Comparison of ENCODE assay signal across 18 cellular contexts in genomic region chr1:201845331-201846083, GRCh38. TPM values are rescaled to one million over a fixed set of nuclear protein-coding genes. Genes with fewer than 3 reads are reported as not detected.
DNase-seq lines count a peak whose midpoint lies in the region; FAIRE-seq and TF ChIP-seq lines count a peak whose summit lies in the region.
"Had no signal": no experiment of that assay in that cellular context is flagged by ENCODE, and none has a peak within 500 bp of the region (broad histone marks: within the 10 kb centered on the region; RNA-seq: fewer than 3 reads in every experiment).

No MANE protein-coding gene starts in this region.

- no peak for TF ChIP-seq POLR2A in endothelial cell of umbilical vein (IDR thresholded peaks at IDR 0.05; ENCODE audit: low read depth, low read length)

- H2AFZ ChIP-seq in endothelial cell of umbilical vein (ENCODE audit: low read depth, low read length), result no peak overlapping the region
- H2AFZ ChIP-seq: hepatocyte had no signal

- POLR2A ChIA-PET in RWPE1 (lab: Yijun Ruan, JAX; ENCODE audit: low non-redundant PET), result no interaction called here
- POLR2A ChIA-PET in endothelial cell of umbilical vein (lab: Charles Lee), result no interaction called here

- no peaks in the 10 kb centered on the region for H3K9me1 ChIP-seq in endothelial cell of umbilical vein (replicated peaks; ENCODE audit: control insufficient read depth, extremely low read depth, insufficient read depth, low read length)

- dilution Hi-C loops in endothelial cell of umbilical vein (cut with MboI; ENCODE audit: extremely low pct_ligation_motif_present, low sequenced_read_pairs), result no loop called here

- H3K27ac ChIP-seq in RWPE1, result peak overlapping the region; percentile 35; the same call in 1 of the 2 replicates
- no peak overlapping the region for H3K27ac ChIP-seq in endothelial cell of umbilical vein (ENCODE audit: insufficient read depth, low read depth, low read length)
- H3K27ac ChIP-seq: hepatocyte, suprapubic skin, WERI-Rb-1 had no signal

- no peaks in the 10 kb centered on the region for H3K27me3 ChIP-seq in endothelial cell of umbilical vein (ENCODE audit: control insufficient read depth in 2 of 2, insufficient read depth in 2 of 2, low read length in 2 of 2)
- H3K27me3 ChIP-seq: hepatocyte, suprapubic skin had no signal

- CTCF ChIA-PET in RWPE1 (lab: Yijun Ruan, JAX), result interaction anchor here (0.6 to 1.5 kb wide), 6 partner anchors 9 to 142 kb away, joined by 3 to 6 read pairs (median 3); no protein-coding TSS in a partner anchor
- CTCF ChIA-PET in endothelial cell of umbilical vein (lab: Charles Lee), result interaction anchor here (0.9 to 1.4 kb wide), 4 partner anchors 9 to 52 kb away, joined by 3 to 9 read pairs (median 4); partner anchors contain the start of gene IPO9

- intact Hi-C loops in endothelial cell of umbilical vein (cut with micrococcal nuclease), result no loop called here

- peaks cover 29% of the 10 kb centered on the region for H3K4me1 ChIP-seq in endothelial cell of umbilical vein (ENCODE audit: control insufficient read depth, extremely low read depth, insufficient read depth, low read length)

- no peak overlapping the region for H3K4me3 ChIP-seq in endothelial cell of umbilical vein (replicated peaks in 1 of 3; ENCODE audit: insufficient read depth in 1 of 3, low read depth in 1 of 3, low read length in 3 of 3)
- H3K4me3 ChIP-seq: hepatocyte, suprapubic skin had no signal

- H3K9me3 ChIP-seq in endothelial cell of umbilical vein (replicated peaks; ENCODE audit: control insufficient read depth, insufficient read depth, low read length), result no peaks in the 10 kb centered on the region
- H3K9me3 ChIP-seq: suprapubic skin had no signal

- H3K4me2 ChIP-seq in endothelial cell of umbilical vein (ENCODE audit: insufficient read depth, low read length), result no peak overlapping the region
- H3K4me2 ChIP-seq: hepatocyte had no signal

- no peak overlapping the region for H3K9ac ChIP-seq in endothelial cell of umbilical vein (replicated peaks; ENCODE audit: extremely low read depth, insufficient read depth, low read length)

- BruUV-seq in endothelial cell of umbilical vein (replicated peaks; lab: Mats Ljungman, UMichigan), result no TSS peak

- peaks cover 5% of the 10 kb centered on the region for H4K20me1 ChIP-seq in endothelial cell of umbilical vein (replicated peaks; ENCODE audit: control insufficient read depth, extremely low read depth, insufficient read depth, low read length)

- H3K36me3 ChIP-seq in endothelial cell of umbilical vein (ENCODE audit: control insufficient read depth in 2 of 2, extremely low read depth in 1 of 2, insufficient read depth in 2 of 2, low read length in 2 of 2), result no peaks in the 10 kb centered on the region

- peaks cover 71% of the 10 kb centered on the region for H3K79me2 ChIP-seq in endothelial cell of umbilical vein (ENCODE audit: control insufficient read depth, insufficient read depth, low read length)

- TF ChIP-seq CTCF in RWPE1 (conservative IDR thresholded peaks at IDR 0.05; ENCODE audit: low read depth) (no peak), endothelial cell of umbilical vein (IDR thresholded peaks at IDR 0.05; ENCODE audit: extremely low read depth in 1 of 2, insufficient read depth in 1 of 2, low read depth in 1 of 2, low read length in 2 of 2) (no peak)

- no peak for FAIRE-seq in endothelial cell of umbilical vein (lab: Jason Lieb, UNC)

- DNase-seq in A172 (ENCODE audit: low spot score) (peak; percentile 34), EH (ENCODE audit: low read depth) (peak; percentile 64), RWPE1 (ENCODE audit: low spot score) (peak; percentile 32), endothelial cell of umbilical vein (ENCODE audit: low read depth, low spot score) (no peak), ecto neural progenitor cell (ENCODE audit: low spot score) (no peak), GM03348 (ENCODE audit: low spot score) (no peak), NCI-H82 treated with DMSO at 0.1 percent for 48 hours (lab: John Stamatoyannopoulos, UW; ENCODE audit: unreplicated experiment) (no peak)
- no peak for DNase-seq in activated effector memory CD4-positive, alpha-beta T cell treated with Interleukin-2 at 50 U/mL for 16 hours
- DNase-seq: Calu3; H9; kidney glomerular epithelial cell; NCI-H1930; stimulated activated CD4-positive, alpha-beta T cell treated with anti-CD3 and anti-CD28 coated beads, Interleukin-1b, Interleukin-23, amount 100 ng/mL, for 48 hours; SW 1271; WERI-Rb-1 had no signal

TF ChIP-seq in endothelial cell of umbilical vein, 7 proteins besides CTCF, POLR2A, EP300 and RAD21:
- TF ChIP-seq FOS (IDR thresholded peaks at IDR 0.05; ENCODE audit: borderline replicate concordance, insufficient read depth, low read length), result peak; percentile 25
- TF ChIP-seq EZH2 (IDR thresholded peaks at IDR 0.05; ENCODE audit: borderline replicate concordance, low read depth, low read length, severe bottlenecking), result no peak
TF ChIP-seq in endothelial cell of umbilical vein: peak in this region for 1.

RNA-seq across cellular contexts. Expression of gene IPO9, which starts 16.6 kb away (rescaled TPM):
- total RNA-seq in A172 (2014; rRNA removed; shearing (Covaris generic)), result 41.4 and 44.7 TPM in 2 replicates
- total RNA-seq in endothelial cell of umbilical vein, result 104 and 114 TPM in 2 replicates
- polyA plus RNA-seq in endothelial cell of umbilical vein, result 53.4 and 74.6 TPM in 2 replicates
- 45.5 and 50.1 TPM in 2 replicates for polyA plus RNA-seq in endothelial cell of umbilical vein (2011; cell fraction: cytosol; rRNA removed)
- 107 and 131 TPM in 2 replicates for polyA plus RNA-seq in endothelial cell of umbilical vein (2011; cell fraction: nucleus; rRNA removed)
- polyA plus RNA-seq in endothelial cell of umbilical vein (2012), result 44.5 and 54.7 TPM in 2 replicates
- 110 and 137 TPM in 2 replicates for polyA minus RNA-seq in endothelial cell of umbilical vein
- polyA minus RNA-seq in endothelial cell of umbilical vein (2011; cell fraction: cytosol; rRNA and poly(A)+ RNA removed), result 61.2 TPM
- polyA minus RNA-seq in endothelial cell of umbilical vein (2011; cell fraction: nucleus; rRNA and poly(A)+ RNA removed), result 56.8 and 85.5 TPM in 2 replicates

RNA-seq across cellular contexts. Expression of gene SHISA4, which starts 43.2 kb away (rescaled TPM):
- 49.5 and 53.5 TPM in 2 replicates for total RNA-seq in A172 (2014; rRNA removed; shearing (Covaris generic))
- 21.2 and 25.6 TPM in 2 replicates for total RNA-seq in endothelial cell of umbilical vein
- 78.2 and 95.1 TPM in 2 replicates for polyA plus RNA-seq in endothelial cell of umbilical vein
- 38.6 and 43.1 TPM in 2 replicates for polyA plus RNA-seq in endothelial cell of umbilical vein (2011; cell fraction: cytosol; rRNA removed)
- polyA plus RNA-seq in endothelial cell of umbilical vein (2011; cell fraction: nucleus; rRNA removed), result 13.5 and 15.9 TPM in 2 replicates
- polyA plus RNA-seq in endothelial cell of umbilical vein (2012), result 20.6 and 26.7 TPM in 2 replicates
- 24.6 and 26.2 TPM in 2 replicates for polyA minus RNA-seq in endothelial cell of umbilical vein
- polyA minus RNA-seq in endothelial cell of umbilical vein (2011; cell fraction: cytosol; rRNA and poly(A)+ RNA removed), result not detected
- 3.6 and 4.4 TPM in 2 replicates for polyA minus RNA-seq in endothelial cell of umbilical vein (2011; cell fraction: nucleus; rRNA and poly(A)+ RNA removed)
- total RNA-seq: OCI-LY7 had no signal

Comparison
In these comparisons a context has a peak if more than half of its experiments do, and no peak if none do; other contexts are left out.
1. DNase-seq: peak in A172 (single experiment), EH (single experiment) and RWPE1 (single experiment); none in endothelial cell of umbilical vein (single experiment), ecto neural progenitor cell (single experiment), GM03348 (single experiment), NCI-H82 treated with DMSO at 0.1 percent for 48 hours (single experiment) and activated effector memory CD4-positive, alpha-beta T cell treated with Interleukin-2 at 50 U/mL for 16 hours (single experiment).